Comparison of ENCODE assay signal across 14 cellular contexts in the genomic region with DNA sequence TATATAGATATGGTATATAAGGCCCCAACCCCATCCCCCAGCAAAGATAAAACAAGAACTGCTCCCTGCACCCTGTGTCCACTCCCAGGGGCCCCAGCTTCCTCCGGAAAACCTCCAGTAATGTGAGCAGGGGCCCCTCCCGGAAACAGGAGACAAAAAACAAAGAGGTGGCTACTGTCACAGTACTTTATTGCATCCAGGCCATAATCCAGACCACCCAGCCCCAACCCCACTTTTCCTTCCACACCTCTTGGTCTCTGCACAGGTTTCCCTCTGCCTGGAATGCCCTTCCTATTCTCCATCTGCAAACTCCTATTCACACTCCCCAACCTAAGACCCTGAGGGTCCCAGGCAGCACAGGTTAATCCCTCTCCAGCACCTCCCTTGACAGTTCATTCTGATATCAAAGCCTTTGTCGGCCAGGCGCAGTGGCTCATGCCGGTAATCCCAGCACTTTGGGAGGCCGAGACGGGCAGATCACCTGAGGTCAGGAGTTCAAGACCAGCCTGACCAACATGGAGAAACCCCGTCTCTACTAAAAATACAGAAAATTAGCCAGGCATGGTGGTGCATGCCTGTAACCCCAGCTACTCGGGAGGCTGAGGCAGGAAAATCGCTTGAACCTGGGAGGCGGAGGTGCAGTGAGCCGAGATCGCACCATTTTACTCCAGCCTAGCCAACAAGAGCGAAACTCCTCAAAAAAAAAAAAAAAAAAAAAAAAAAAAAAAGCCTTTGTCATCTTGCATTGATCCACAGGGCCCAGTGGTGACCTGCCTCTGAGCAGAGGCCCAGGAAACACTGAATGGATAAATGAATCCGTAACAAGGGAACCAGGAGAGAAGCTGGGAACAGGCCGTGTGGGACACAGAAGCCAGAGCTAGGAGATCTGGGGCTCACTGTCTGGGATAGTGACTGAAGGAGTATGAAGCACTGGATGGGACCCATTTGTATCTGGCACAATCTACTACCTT. TPM values are rescaled to one million over a fixed set of nuclear protein-coding genes. Genes with fewer than 3 reads are reported as not detected.
DNase-seq lines count a peak whose midpoint lies in the region; ATAC-seq, FAIRE-seq and TF ChIP-seq lines count a peak whose summit lies in the region.
"Had no signal": no experiment of that assay in that cellular context is flagged by ENCODE, and none has a peak within 500 bp of the region (broad histone marks: within the 10 kb centered on the region; RNA-seq: fewer than 3 reads in every experiment).

No MANE protein-coding gene starts in this region.

- no peak overlapping the region for H3K4me2 ChIP-seq in GM12878 (ENCODE audit: control insufficient read depth, insufficient read depth)

- intact Hi-C loops in GM12878 (cut with micrococcal nuclease; ENCODE audit: unreplicated experiment) = no loop called here

- SMC1A ChIA-PET in GM12878 (lab: Charles Lee; ENCODE audit: uncharacterized antibody, unreplicated experiment) = interaction anchor here (1.0 to 1.7 kb wide), 3 partner anchors 9 to 13 kb away, joined by 3 to 4 read pairs (median 4); no protein-coding TSS in a partner anchor

- DNase-seq in SIG-M5 treated with dmso at 0.1 percent for 504 hours (lab: John Stamatoyannopoulos, UW; ENCODE audit: unreplicated experiment) (peak; percentile 51), SIG-M5 (lab: John Stamatoyannopoulos, UW) (no peak), NOMO-1 treated with DMSO at 0.1 percent for 48 hours (lab: John Stamatoyannopoulos, UW; ENCODE audit: unreplicated experiment) (peak; percentile 83), GM12878 (ENCODE audit: low read depth, low spot score) (no peak), pons (ENCODE audit: low spot score) (peak; percentile 37), NCI-H2107 treated with DMSO at 0.1 percent for 48 hours (lab: John Stamatoyannopoulos, UW; ENCODE audit: unreplicated experiment) (no peak), NCI-H2227 treated with DMSO at 0.1 percent for 48 hours (lab: John Stamatoyannopoulos, UW) (no peak)
- DNase-seq: GOT3, left cardiac atrium had no signal

- H3K79me2 ChIP-seq in GM12878 (ENCODE audit: control insufficient read depth, insufficient read depth, low read length) = peaks cover 15% of the 10 kb centered on the region

- in situ Hi-C loops in GM12878 (cut with MboI) = no loop called here

- H3K9me3 ChIP-seq in GM12878 (replicated peaks; ENCODE audit: control insufficient read depth, insufficient read depth, low read length) = no peaks in the 10 kb centered on the region

- no peak for FAIRE-seq in GM12878 (lab: Jason Lieb, UNC)
- FAIRE-seq: colon, frontal cortex had no signal

- no peak overlapping the region for H2AFZ ChIP-seq in GM12878 (ENCODE audit: control insufficient read depth, low read depth, low read length)

- no peaks in the 10 kb centered on the region for H4K20me1 ChIP-seq in GM12878 (ENCODE audit: control insufficient read depth, insufficient read depth)

- TF ChIP-seq EP300 in GM12878 (IDR thresholded peaks at IDR 0.05; ENCODE audit: borderline replicate concordance in 1 of 2, control insufficient read depth in 1 of 2, low read depth in 2 of 2, low read length in 2 of 2) = no peak

- no peaks in the 10 kb centered on the region for H3K36me3 ChIP-seq in GM12878 (ENCODE audit: control insufficient read depth in 2 of 2, insufficient read depth in 2 of 2, low read length in 1 of 2)

- TF ChIP-seq POLR2A in GM12878 (IDR thresholded peaks at IDR 0.05; ENCODE audit: low read depth, low read length) = no peak

- WGBS in GM12878 (ENCODE audit: insufficient coverage, insufficient replicate concordance, low lambda C conversion rate, missing lambda C conversion rate) = 61% methylated on average over 13 of the region's 16 CpGs

- no peaks in the 10 kb centered on the region for H3K27me3 ChIP-seq in GM12878 (replicated peaks in 1 of 2; ENCODE audit: control insufficient read depth in 2 of 2, insufficient read depth in 2 of 2, low read length in 1 of 2)

- RAD21 ChIA-PET in GM12878 (lab: Charles Lee; ENCODE audit: unreplicated experiment) = no interaction called here

- no peak for TF ChIP-seq CTCF in GM12878 (IDR thresholded peaks at IDR 0.05 in 2 of 3, conservative IDR thresholded peaks at IDR 0.05 in 1 of 3; ENCODE audit: control insufficient read depth in 2 of 3, extremely low read depth in 1 of 3, insufficient read depth in 1 of 3, low read depth in 3 of 3, low read length in 3 of 3)

- POLR2A ChIA-PET in GM12878 (lab: Charles Lee) = interaction anchor here (0.7 to 1.2 kb wide), 4 partner anchors 13 to 772 kb away, joined by 3 to 6 read pairs (median 3); a partner anchor contains a TSS

- ATAC-seq in GM12878 (no peak), GM19455 (IDR thresholded peaks at IDR 0.05; ENCODE audit: unreplicated experiment) (no peak)
- ATAC-seq: left cardiac atrium, right cardiac atrium had no signal

- H3K9ac ChIP-seq in GM12878 (ENCODE audit: control insufficient read depth, insufficient read depth, low read length) = no peak overlapping the region

- H3K27ac ChIP-seq in GM12878 (ENCODE audit: control insufficient read depth, insufficient read depth) = no peak overlapping the region; the same call in 1 of the 2 replicates
- H3K27ac ChIP-seq: 22Rv1 had no signal

- CTCF ChIA-PET in GM12878 (lab: Yijun Ruan, JAX) = interaction anchor here (0.9 to 1.0 kb wide), 2 partner anchors 34 to 136 kb away, joined by 3 read pairs; a partner anchor contains a TSS

- BruUV-seq in GM12878 (replicated peaks; lab: Mats Ljungman, UMichigan) = no TSS peak

- no peak for TF ChIP-seq RAD21 in GM12878 (IDR thresholded peaks at IDR 0.05; ENCODE audit: insufficient read depth, low read depth, low read length)

- no peak overlapping the region for H3K4me3 ChIP-seq in GM12878

- H3K4me1 ChIP-seq in GM12878 (ENCODE audit: control insufficient read depth, insufficient read depth, low read length) = peaks cover 8% of the 10 kb centered on the region; the same call in 1 of the 2 replicates

RNA-seq across cellular contexts. Expression of a gene that starts 2.3 kb away (rescaled TPM):
- 6.2 and 8.1 TPM in 2 replicates for total RNA-seq in GM12878 (2013; cell fraction: nucleolus; rRNA removed)
- total RNA-seq in GM12878 (2014; rRNA removed) = 19.3 and 23.3 TPM in 2 replicates
- total RNA-seq in GM12878 (2014; rRNA removed; fragmentation: Illumina TruSeq; extraction: Trizol) = 17.9 and 18.8 TPM in 2 replicates
- total RNA-seq in GM12878 (2021) = 11.1 and 11.3 TPM in 2 replicates
- polyA plus RNA-seq in GM12878 (2011; ENCODE audit: low read depth) = 3.0 TPM
- polyA plus RNA-seq in GM12878 (2011; rRNA removed) = 13.1 and 14.1 TPM in 2 replicates
- polyA plus RNA-seq in GM12878 (2011; cell fraction: cytosol; rRNA removed) = 8.1 and 9.8 TPM in 2 replicates
- polyA plus RNA-seq in GM12878 (2011; cell fraction: nucleus; rRNA removed) = 4.5 and 6.2 TPM in 2 replicates
- polyA plus RNA-seq in GM12878 (2012) = 2.8 and 3.0 TPM in 2 replicates
- polyA plus RNA-seq in GM12878 (2014; fragmentation: Illumina TruSeq; extraction: Trizol) = 19.3 and 20.1 TPM in 2 replicates
- 1 to 10 TPM; 3.9 to 6.9 TPM for polyA plus RNA-seq in GM12878 (2014; fragmentation: Nextera tagmentation; extraction: Ambion mirVana)
- polyA plus RNA-seq in GM12878 (2014; rRNA removed) = 14.6 and 20.0 TPM in 2 replicates
- polyA plus RNA-seq in GM12878 (2016; fragmentation: Nextera tagmentation; extraction: Ambion mirVana) = 10 to 100 TPM; 10.0 to 12.4 TPM
- polyA minus RNA-seq in GM12878 (2011; rRNA and poly(A)+ RNA removed) = 7.5 and 8.7 TPM in 2 replicates
- 3.6 and 4.6 TPM in 2 replicates for polyA minus RNA-seq in GM12878 (2011; cell fraction: cytosol; rRNA and poly(A)+ RNA removed)
- 2.9 and 7.7 TPM in 2 replicates for polyA minus RNA-seq in GM12878 (2011; cell fraction: nucleus; rRNA and poly(A)+ RNA removed)
- polyA plus RNA-seq: right cardiac atrium had no signal

RNA-seq across cellular contexts. Expression of a gene that starts 13.9 kb away (rescaled TPM):
- 16.7 and 17.9 TPM in 2 replicates for total RNA-seq in GM12878 (2013; cell fraction: nucleolus; rRNA removed)
- total RNA-seq in GM12878 (2014; rRNA removed) (6.7 and 7.0 TPM in 2 replicates), GM12878 (2014; rRNA removed; fragmentation: Illumina TruSeq; extraction: Trizol) (5.3 and 5.7 TPM in 2 replicates), GM12878 (2021) (8.1 and 8.8 TPM in 2 replicates)
- 5.0 TPM for polyA plus RNA-seq in GM12878 (2011; ENCODE audit: low read depth)
- polyA plus RNA-seq in GM12878 (2011; rRNA removed) (4.0 and 6.3 TPM in 2 replicates), GM12878 (2014; fragmentation: Illumina TruSeq; extraction: Trizol) (2.9 and 4.6 TPM in 2 replicates), GM12878 (2014; fragmentation: Nextera tagmentation; extraction: Ambion mirVana) (1 to 10 TPM; 1.1 to 2.5 TPM), GM12878 (2014; rRNA removed) (5.3 and 6.1 TPM in 2 replicates), GM12878 (2016; fragmentation: Nextera tagmentation; extraction: Ambion mirVana) (1 to 10 TPM; 1.9 to 2.9 TPM)
- polyA plus RNA-seq in GM12878 (2011; cell fraction: cytosol; rRNA removed) = 9.9 and 10.8 TPM in 2 replicates
- 5.9 and 6.0 TPM in 2 replicates for polyA plus RNA-seq in GM12878 (2011; cell fraction: nucleus; rRNA removed)
- 7.9 and 8.9 TPM in 2 replicates for polyA plus RNA-seq in GM12878 (2012)
- 14.2 and 23.7 TPM in 2 replicates for polyA minus RNA-seq in GM12878 (2011; rRNA and poly(A)+ RNA removed)
- 7.2 and 8.8 TPM in 2 replicates for polyA minus RNA-seq in GM12878 (2011; cell fraction: cytosol; rRNA and poly(A)+ RNA removed)
- polyA minus RNA-seq in GM12878 (2011; cell fraction: nucleus; rRNA and poly(A)+ RNA removed) = 2.1 and 3.0 TPM in 2 replicates

RNA-seq across cellular contexts. Expression of a gene that starts 41.8 kb away (rescaled TPM):
- 43.1 and 50.9 TPM in 2 replicates for total RNA-seq in GM12878 (2013; cell fraction: nucleolus; rRNA removed)
- total RNA-seq in GM12878 (2014; rRNA removed) = 28.1 TPM in 2 replicates
- 16.4 and 16.9 TPM in 2 replicates for total RNA-seq in GM12878 (2014; rRNA removed; fragmentation: Illumina TruSeq; extraction: Trizol)
- total RNA-seq in GM12878 (2021) = 25.2 and 25.7 TPM in 2 replicates
- polyA plus RNA-seq in GM12878 (2011; ENCODE audit: low read depth) = 31.3 TPM
- 42.5 and 44.2 TPM in 2 replicates for polyA plus RNA-seq in GM12878 (2011; rRNA removed)
- 53.6 and 55.7 TPM in 2 replicates for polyA plus RNA-seq in GM12878 (2011; cell fraction: cytosol; rRNA removed)
- polyA plus RNA-seq in GM12878 (2011; cell fraction: nucleus; rRNA removed) = 108 and 166 TPM in 2 replicates
- polyA plus RNA-seq in GM12878 (2012) = 29.5 and 41.1 TPM in 2 replicates
- polyA plus RNA-seq in GM12878 (2014; fragmentation: Illumina TruSeq; extraction: Trizol) = 30.7 TPM in 2 replicates
- 10 to 100 TPM; 26.7 to 30.0 TPM for polyA plus RNA-seq in GM12878 (2014; fragmentation: Nextera tagmentation; extraction: Ambion mirVana)
- polyA plus RNA-seq in GM12878 (2014; rRNA removed) = 33.8 and 36.3 TPM in 2 replicates
- polyA plus RNA-seq in GM12878 (2016; fragmentation: Nextera tagmentation; extraction: Ambion mirVana) = 10 to 100 TPM; 31.2 to 31.7 TPM
- 31.7 and 35.8 TPM in 2 replicates for polyA minus RNA-seq in GM12878 (2011; rRNA and poly(A)+ RNA removed)
- 5.5 and 7.7 TPM in 2 replicates for polyA minus RNA-seq in GM12878 (2011; cell fraction: cytosol; rRNA and poly(A)+ RNA removed)
- 19.7 and 25.5 TPM in 2 replicates for polyA minus RNA-seq in GM12878 (2011; cell fraction: nucleus; rRNA and poly(A)+ RNA removed)

RNA-seq across cellular contexts. Expression of a gene that starts 44.6 kb away (rescaled TPM):
- 45.7 and 49.5 TPM in 2 replicates for total RNA-seq in GM12878 (2013; cell fraction: nucleolus; rRNA removed)
- 314 and 374 TPM in 2 replicates for total RNA-seq in GM12878 (2014; rRNA removed)
- total RNA-seq in GM12878 (2014; rRNA removed; fragmentation: Illumina TruSeq; extraction: Trizol) = 248 and 281 TPM in 2 replicates
- 342 and 364 TPM in 2 replicates for total RNA-seq in GM12878 (2021)
- polyA plus RNA-seq in GM12878 (2011; ENCODE audit: low read depth) = 139 TPM
- polyA plus RNA-seq in GM12878 (2011; rRNA removed) = 233 and 239 TPM in 2 replicates
- 69.1 and 90.6 TPM in 2 replicates for polyA plus RNA-seq in GM12878 (2011; cell fraction: cytosol; rRNA removed)
- 111 and 178 TPM in 2 replicates for polyA plus RNA-seq in GM12878 (2011; cell fraction: nucleus; rRNA removed)
- polyA plus RNA-seq in GM12878 (2012) = 215 and 240 TPM in 2 replicates
- 864 and 1,025 TPM in 2 replicates for polyA plus RNA-seq in GM12878 (2014; fragmentation: Illumina TruSeq; extraction: Trizol)
- polyA plus RNA-seq in GM12878 (2014; fragmentation: Nextera tagmentation; extraction: Ambion mirVana) = 1,000 to 10,000 TPM; 1,263 to 1,272 TPM
- polyA plus RNA-seq in GM12878 (2014; rRNA removed) = 220 and 240 TPM in 2 replicates
- polyA plus RNA-seq in GM12878 (2016; fragmentation: Nextera tagmentation; extraction: Ambion mirVana) = 100 to 1,000 TPM; 916 to 930 TPM
- 22.4 and 25.2 TPM in 2 replicates for polyA minus RNA-seq in GM12878 (2011; rRNA and poly(A)+ RNA removed)
- 17.4 and 25.5 TPM in 2 replicates for polyA minus RNA-seq in GM12878 (2011; cell fraction: cytosol; rRNA and poly(A)+ RNA removed)
- polyA minus RNA-seq in GM12878 (2011; cell fraction: nucleus; rRNA and poly(A)+ RNA removed) = 22.1 and 38.3 TPM in 2 replicates

Comparison
In these comparisons a context has a peak if more than half of its experiments do, and no peak if none do; other contexts are left out.
1. DNase-seq: peak in SIG-M5 treated with dmso at 0.1 percent for 504 hours (single experiment), NOMO-1 treated with DMSO at 0.1 percent for 48 hours (single experiment) and pons (single experiment); none in SIG-M5 (single experiment), GM12878 (single experiment), NCI-H2107 treated with DMSO at 0.1 percent for 48 hours (single experiment) and NCI-H2227 treated with DMSO at 0.1 percent for 48 hours (single experiment).